Comparison of ENCODE assay signal across 31 cellular contexts in genomic region chr22:21686634-21687393, GRCh38.
"Had no signal": no experiment of that assay in that cellular context is flagged by ENCODE, and none has a peak within 500 bp of the region (broad histone marks: within the 10 kb centered on the region; RNA-seq: fewer than 3 reads in every experiment).

No MANE protein-coding gene starts in this region.

- H3K4me3 ChIP-seq: SK-N-MC had no signal

- H3K27ac ChIP-seq: KMS-11, SK-N-MC had no signal

- H3K27me3 Mint-ChIP-seq: activated B cell treated with CpG ODN at 0.5 μM for 24 hours; activated CD4-positive, alpha-beta memory T cell treated with anti-CD3 and anti-CD28 coated beads for 36 hours; activated CD4-positive, alpha-beta T cell treated with anti-CD3 and anti-CD28 coated beads, Interleukin-2, amount 10 ng/mL, durations not matched to agents 7 days and 5 days; activated naive CD8-positive, alpha-beta T cell treated with anti-CD3 and anti-CD28 coated beads, Interleukin-2, amount 50 U/mL, for 24 hours; IgD-negative memory B cell; T-cell had no signal

- ATAC-seq: activated naive CD8-positive, alpha-beta T cell treated with anti-CD3 and anti-CD28 coated beads, Interleukin-2, amount 50 U/mL, for 24 hours; activated T-cell treated with anti-CD3 and anti-CD28 coated beads, Interleukin-2, amount 50 U/mL, for 4 hours; Right ventricle myocardium inferior; T-cell had no signal

- H3K9me3 Mint-ChIP-seq: activated B cell treated with CpG ODN at 0.5 μM for 24 hours; activated CD4-positive, alpha-beta memory T cell treated with anti-CD3 and anti-CD28 coated beads for 36 hours; activated CD4-positive, alpha-beta T cell treated with anti-CD3 and anti-CD28 coated beads, Interleukin-2, amount 10 ng/mL, durations not matched to agents 7 days and 5 days; activated naive CD4-positive, alpha-beta T cell treated with anti-CD3 and anti-CD28 coated beads for 36 hours; activated naive CD8-positive, alpha-beta T cell treated with anti-CD3 and anti-CD28 coated beads, Interleukin-2, amount 50 U/mL, for 24 hours; activated T-cell treated with anti-CD3 and anti-CD28 coated beads, Interleukin-2, amount 50 U/mL, for 4 hours; IgD-negative memory B cell; T-cell had no signal

- H3K9ac ChIP-seq: KMS-11 had no signal

- H3K4me3 Mint-ChIP-seq: activated B cell treated with CpG ODN at 0.5 μM for 24 hours; activated CD4-positive, alpha-beta memory T cell treated with anti-CD3 and anti-CD28 coated beads for 36 hours; activated CD4-positive, alpha-beta T cell treated with anti-CD3 and anti-CD28 coated beads, Interleukin-2, amount 10 ng/mL, durations not matched to agents 7 days and 5 days; activated naive CD4-positive, alpha-beta T cell treated with anti-CD3 and anti-CD28 coated beads for 36 hours; activated naive CD8-positive, alpha-beta T cell treated with anti-CD3 and anti-CD28 coated beads, Interleukin-2, amount 50 U/mL, for 24 hours; activated T-cell treated with anti-CD3 and anti-CD28 coated beads, Interleukin-2, amount 50 U/mL, for 4 hours; IgD-negative memory B cell; T-cell had no signal

- H3K36me3 Mint-ChIP-seq: IgD-negative memory B cell had no signal

- H3K4me2 ChIP-seq: KMS-11 had no signal

- FAIRE-seq: astrocyte, TTC549 had no signal

- H3K27ac Mint-ChIP-seq: activated B cell treated with CpG ODN at 0.5 μM for 24 hours; activated CD4-positive, alpha-beta memory T cell treated with anti-CD3 and anti-CD28 coated beads for 36 hours; activated CD4-positive, alpha-beta T cell treated with anti-CD3 and anti-CD28 coated beads, Interleukin-2, amount 10 ng/mL, durations not matched to agents 7 days and 5 days; activated naive CD4-positive, alpha-beta T cell treated with anti-CD3 and anti-CD28 coated beads for 36 hours; activated naive CD8-positive, alpha-beta T cell treated with anti-CD3 and anti-CD28 coated beads, Interleukin-2, amount 50 U/mL, for 24 hours; IgD-negative memory B cell; T-cell had no signal

- DNase-seq: activated B cell treated with CpG ODN at 0.5 μM for 24 hours; activated CD4-positive, alpha-beta memory T cell treated with anti-CD3 and anti-CD28 coated beads for 36 hours; activated CD4-positive, alpha-beta T cell treated with anti-CD3 and anti-CD28 coated beads for 1 hour; activated CD4-positive, alpha-beta T cell treated with anti-CD3 and anti-CD28 coated beads, Interleukin-2, amount 10 ng/mL, durations not matched to agents 7 days and 5 days; activated CD8-positive, alpha-beta memory T cell treated with anti-CD3 and anti-CD28 coated beads for 24 hours; activated gamma-delta T cell; activated naive CD4-positive, alpha-beta T cell treated with anti-CD3 and anti-CD28 coated beads for 36 hours; activated naive CD8-positive, alpha-beta T cell treated with anti-CD3 and anti-CD28 coated beads, Interleukin-2, amount 50 U/mL, for 24 hours; activated T-cell treated with anti-CD3 and anti-CD28 coated beads, Interleukin-2, amount 50 U/mL, for 4 hours; amniotic stem cell; MV-4-11; NCI-H1092 treated with DMSO at 0.1 percent for 48 hours; NCI-H1417 treated with DMSO at 0.1 percent for 48 hours; NCI-H1694; NCI-H2029; NCI-H2107; NCI-H2171 treated with DMSO at 0.1 percent for 48 hours; NCI-H226; NCI-H510A; NCI-H526 treated with DMSO at 0.1 percent for 48 hours; NCI-H82; RPMI8226; T-cell; T-helper 2 cell; T1000 had no signal
